ENCODE assay signal across 1 cellular context in the genomic region with DNA sequence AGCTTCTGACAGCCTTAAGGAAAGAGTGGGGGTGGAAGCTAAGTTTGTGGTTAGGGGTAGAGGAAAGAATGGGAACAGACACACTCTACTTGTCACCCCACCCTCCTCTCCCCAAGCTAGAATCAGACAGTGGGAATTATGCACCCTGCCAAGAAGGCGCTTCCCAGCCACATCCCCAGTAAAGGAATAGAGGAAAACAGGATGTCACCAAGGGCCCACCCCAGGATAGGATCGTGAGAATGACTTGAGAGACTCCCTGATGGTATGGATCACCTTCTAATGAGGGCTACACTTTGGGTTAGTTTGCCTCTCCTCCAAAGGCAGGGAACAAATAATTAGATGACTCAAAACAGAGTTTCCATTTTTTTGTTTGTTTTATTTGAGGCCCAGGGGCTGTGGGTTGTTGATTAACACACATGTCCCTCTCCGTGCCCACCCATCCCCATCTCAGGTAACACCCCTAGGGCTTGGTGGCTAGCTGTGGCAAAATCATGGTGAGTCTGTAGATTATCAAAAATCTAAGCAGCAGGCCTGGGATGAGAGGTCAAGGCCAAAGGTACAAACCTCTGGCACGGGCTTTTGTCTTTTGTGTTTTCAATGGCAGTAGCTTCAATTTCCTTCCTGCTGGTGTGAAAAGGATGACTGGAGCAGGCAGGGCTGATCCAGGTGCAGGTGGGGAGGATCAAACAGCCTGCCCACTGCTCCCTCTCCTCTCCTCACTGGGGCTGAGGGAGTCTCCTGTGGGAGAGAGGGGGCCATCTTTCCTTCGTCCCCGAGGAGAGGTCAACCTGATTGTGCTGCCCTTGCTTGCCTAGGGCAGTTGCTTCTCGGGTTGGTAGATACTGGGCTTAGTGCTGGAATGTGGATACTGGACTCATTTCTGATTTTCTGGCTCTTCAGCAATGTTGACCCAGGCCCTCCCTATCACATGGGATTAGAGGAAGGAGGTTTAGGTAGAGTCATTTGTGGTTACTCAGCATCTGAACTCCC.
TF ChIP-seq lines count a peak whose summit lies in the region.

No MANE protein-coding gene starts in this region.

TF ChIP-seq in GM23338, 12 proteins besides CTCF, POLR2A, EP300 and RAD21 (continued from another document):
- TF ChIP-seq, protein P1, sequence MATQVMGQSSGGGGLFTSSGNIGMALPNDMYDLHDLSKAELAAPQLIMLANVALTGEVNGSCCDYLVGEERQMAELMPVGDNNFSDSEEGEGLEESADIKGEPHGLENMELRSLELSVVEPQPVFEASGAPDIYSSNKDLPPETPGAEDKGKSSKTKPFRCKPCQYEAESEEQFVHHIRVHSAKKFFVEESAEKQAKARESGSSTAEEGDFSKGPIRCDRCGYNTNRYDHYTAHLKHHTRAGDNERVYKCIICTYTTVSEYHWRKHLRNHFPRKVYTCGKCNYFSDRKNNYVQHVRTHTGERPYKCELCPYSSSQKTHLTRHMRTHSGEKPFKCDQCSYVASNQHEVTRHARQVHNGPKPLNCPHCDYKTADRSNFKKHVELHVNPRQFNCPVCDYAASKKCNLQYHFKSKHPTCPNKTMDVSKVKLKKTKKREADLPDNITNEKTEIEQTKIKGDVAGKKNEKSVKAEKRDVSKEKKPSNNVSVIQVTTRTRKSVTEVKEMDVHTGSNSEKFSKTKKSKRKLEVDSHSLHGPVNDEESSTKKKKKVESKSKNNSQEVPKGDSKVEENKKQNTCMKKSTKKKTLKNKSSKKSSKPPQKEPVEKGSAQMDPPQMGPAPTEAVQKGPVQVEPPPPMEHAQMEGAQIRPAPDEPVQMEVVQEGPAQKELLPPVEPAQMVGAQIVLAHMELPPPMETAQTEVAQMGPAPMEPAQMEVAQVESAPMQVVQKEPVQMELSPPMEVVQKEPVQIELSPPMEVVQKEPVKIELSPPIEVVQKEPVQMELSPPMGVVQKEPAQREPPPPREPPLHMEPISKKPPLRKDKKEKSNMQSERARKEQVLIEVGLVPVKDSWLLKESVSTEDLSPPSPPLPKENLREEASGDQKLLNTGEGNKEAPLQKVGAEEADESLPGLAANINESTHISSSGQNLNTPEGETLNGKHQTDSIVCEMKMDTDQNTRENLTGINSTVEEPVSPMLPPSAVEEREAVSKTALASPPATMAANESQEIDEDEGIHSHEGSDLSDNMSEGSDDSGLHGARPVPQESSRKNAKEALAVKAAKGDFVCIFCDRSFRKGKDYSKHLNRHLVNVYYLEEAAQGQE (IDR thresholded peaks at IDR 0.05; ENCODE audit: unreplicated experiment): no peak
- no peak for TF ChIP-seq NANOG (IDR thresholded peaks at IDR 0.05; ENCODE audit: borderline replicate concordance)
- no peak for TF ChIP-seq STAT1 (IDR thresholded peaks at IDR 0.05; ENCODE audit: unreplicated experiment)
